In the genomic region with DNA sequence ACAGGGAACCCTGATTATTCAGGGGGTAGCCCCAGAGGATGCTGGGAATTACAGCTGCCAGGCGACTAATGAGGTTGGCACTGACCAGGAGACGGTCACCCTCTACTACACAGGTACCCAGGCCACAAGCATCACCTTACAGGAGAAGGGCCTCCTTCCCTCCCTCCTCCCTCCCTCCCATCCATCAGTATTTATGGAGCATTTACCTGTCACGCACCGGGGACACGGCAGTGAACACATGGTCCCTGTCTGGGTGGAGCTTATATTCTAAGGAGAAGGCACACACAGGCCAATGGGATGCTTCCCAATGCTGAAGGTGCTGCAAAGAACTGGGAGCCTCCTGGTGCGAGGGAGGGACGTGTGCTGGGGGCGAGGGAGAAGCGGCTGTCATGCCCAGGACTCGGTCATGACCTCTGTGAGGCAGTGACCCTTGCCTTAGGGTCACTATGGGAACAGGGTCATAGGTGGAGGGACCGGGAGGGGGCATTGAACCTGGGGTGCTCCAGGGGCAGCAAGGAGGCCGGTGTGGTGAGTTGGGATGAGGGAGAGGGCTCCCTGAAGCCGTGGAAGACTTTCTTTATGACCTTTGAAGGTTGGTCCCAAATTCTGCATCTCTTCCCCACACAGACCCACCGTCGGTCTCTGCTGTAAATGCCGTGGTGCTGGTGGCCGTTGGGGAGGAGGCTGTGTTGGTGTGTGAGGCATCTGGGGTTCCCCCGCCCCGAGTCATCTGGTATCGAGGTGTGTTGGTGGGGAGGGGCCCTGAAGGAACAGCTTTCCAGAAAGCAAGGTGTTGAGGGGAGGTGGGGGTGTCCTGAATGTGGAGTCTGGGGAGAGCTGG, we compare ENCODE assay signal across 28 cellular contexts. TPM values are rescaled to one million over a fixed set of nuclear protein-coding genes. Genes with fewer than 3 reads are reported as not detected.
"Had no signal": no experiment of that assay in that cellular context is flagged by ENCODE, and none has a peak within 500 bp of the region (broad histone marks: within the 10 kb centered on the region; RNA-seq: fewer than 3 reads in every experiment).

No MANE protein-coding gene starts in this region.

- H3K9me3 ChIP-seq: body of pancreas, colonic mucosa, gastroesophageal sphincter, left ventricle myocardium inferior, pancreas, psoas muscle, right atrium auricular region, tibial nerve had no signal

- H3K36me3 Mint-ChIP-seq: activated naive CD8-positive, alpha-beta T cell; immature natural killer cell; stimulated activated naive B cell treated with anti-CD40 and anti-IgM and Interleukin-4, amounts not matched to agents 10 μg/mL and 1 μg/mL and 100 μg/mL, for 72 hours had no signal

- H3K4me3 Mint-ChIP-seq: activated naive CD8-positive, alpha-beta T cell; activated T-cell treated with anti-CD3 and anti-CD28 coated beads, Interleukin-2, amount 50 U/mL, for 72 hours; immature natural killer cell; nephron; stimulated activated naive B cell treated with anti-CD40 and anti-IgM and Interleukin-4, amounts not matched to agents 10 μg/mL and 1 μg/mL and 100 μg/mL, for 72 hours had no signal

- H3K4me3 ChIP-seq: body of pancreas, cardiac muscle cell, colonic mucosa, gastroesophageal sphincter, left ventricle myocardium inferior, pancreas, psoas muscle, right atrium auricular region, tibial nerve had no signal

- H3K36me3 ChIP-seq: cardiac muscle cell, colonic mucosa, left ventricle myocardium inferior, pancreas, right atrium auricular region, tibial nerve had no signal

- DNase-seq: activated CD4-positive, CD25-positive, alpha-beta regulatory T cell treated with anti-CD3 and anti-CD28 coated beads, Interleukin-2, amount 50 U/mL, for 72 hours; activated effector memory CD4-positive, alpha-beta T cell treated with Interleukin-2 at 50 U/mL for 16 hours; activated naive CD4-positive, alpha-beta T cell treated with Interleukin-2 at 50 U/mL for 16 hours; activated T-cell treated with anti-CD3 and anti-CD28 coated beads for 4 hours; activated T-cell treated with anti-CD3 and anti-CD28 coated beads, Interleukin-2, amount 50 U/mL, for 72 hours; anterior cingulate cortex; body of pancreas; cerebellar nuclear complex; colonic mucosa; effector CD8-positive, alpha-beta T cell; head of caudate nucleus; hypothalamus; immature natural killer cell; left ventricle myocardium inferior; mammary epithelial cell; stimulated activated CD4-positive, alpha-beta T cell treated with anti-CD3 and anti-CD28 coated beads, Interleukin-15, amount 100 ng/mL, for 24 hours; stimulated activated CD4-positive, alpha-beta T cell treated with anti-CD3 and anti-CD28 coated beads, Interleukin-2, amount 100 ng/mL, for 24 hours; stimulated activated naive B cell treated with anti-CD40 and anti-IgM and Interleukin-4, amounts not matched to agents 10 μg/mL and 1 μg/mL and 100 μg/mL, for 72 hours; T-helper 2 cell had no signal

- H3K9me3 Mint-ChIP-seq: activated T-cell treated with anti-CD3 and anti-CD28 coated beads, Interleukin-2, amount 50 U/mL, for 72 hours; nephron; stimulated activated naive B cell treated with anti-CD40 and anti-IgM and Interleukin-4, amounts not matched to agents 10 μg/mL and 1 μg/mL and 100 μg/mL, for 72 hours had no signal

- H3K27ac Mint-ChIP-seq: activated naive CD8-positive, alpha-beta T cell; activated T-cell treated with anti-CD3 and anti-CD28 coated beads, Interleukin-2, amount 50 U/mL, for 72 hours; immature natural killer cell; nephron; stimulated activated naive B cell treated with anti-CD40 and anti-IgM and Interleukin-4, amounts not matched to agents 10 μg/mL and 1 μg/mL and 100 μg/mL, for 72 hours had no signal

- ATAC-seq: activated T-cell treated with anti-CD3 and anti-CD28 coated beads, Interleukin-2, amount 50 U/mL, for 72 hours; body of pancreas; gastroesophageal sphincter; pancreas; psoas muscle; stimulated activated naive B cell treated with anti-CD40 and anti-IgM and Interleukin-4, amounts not matched to agents 10 μg/mL and 1 μg/mL and 100 μg/mL, for 72 hours had no signal

- H3K27me3 ChIP-seq: body of pancreas, cardiac muscle cell, colonic mucosa, gastroesophageal sphincter, pancreas, right atrium auricular region, tibial nerve had no signal

- H3K4me1 ChIP-seq: body of pancreas, colonic mucosa, pancreas, psoas muscle had no signal

- H3K27ac ChIP-seq: body of pancreas, cardiac muscle cell, colonic mucosa, left ventricle myocardium inferior, pancreas, psoas muscle, tibial nerve had no signal

- H3K4me1 Mint-ChIP-seq: immature natural killer cell had no signal

RNA-seq across cellular contexts. Expression of a gene that starts 41.5 kb away (rescaled TPM):
- total RNA-seq: kidney epithelial cell had no signal
- polyA plus RNA-seq: immature natural killer cell had no signal
